11 cellular contexts compared by ENCODE assay signal in genomic region chr18:58578835-58579560, GRCh38. TPM values are rescaled to one million over a fixed set of nuclear protein-coding genes. Genes with fewer than 3 reads are reported as not detected.
DNase-seq lines count a peak whose midpoint lies in the region; ATAC-seq and TF ChIP-seq lines count a peak whose summit lies in the region.
"Had no signal": no experiment of that assay in that cellular context is flagged by ENCODE, and none has a peak within 500 bp of the region (broad histone marks: within the 10 kb centered on the region; RNA-seq: fewer than 3 reads in every experiment).

No MANE protein-coding gene starts in this region.

- no peaks in the 10 kb centered on the region for H3K27me3 Mint-ChIP-seq in chondrocyte (ENCODE audit: low read depth)

- intact Hi-C loops in head of caudate nucleus (cut with DNase I), result no loop called here

- TF ChIP-seq CTCF in AG10803 (conservative IDR thresholded peaks at IDR 0.05; ENCODE audit: low read length) (no peak), chondrocyte (IDR thresholded peaks at IDR 0.05) (no peak), RWPE1 (conservative IDR thresholded peaks at IDR 0.05; ENCODE audit: low read depth) (no peak)

- POLR2A ChIA-PET in RWPE1 (lab: Yijun Ruan, JAX; ENCODE audit: low non-redundant PET), result no interaction called here

- 61 to 65% methylated on average over 7 of the region's 8 CpGs for WGBS in mesodermal cell (ENCODE audit: insufficient coverage in 2 of 2), 2 experiments

- peaks cover 48% of the 10 kb centered on the region for H3K4me1 ChIP-seq in HUES6 (ENCODE audit: control insufficient read depth, insufficient read depth, low read length)
- peaks cover 48% of the 10 kb centered on the region for H3K4me1 ChIP-seq in mesodermal cell (ENCODE audit: control insufficient read depth, insufficient read depth, low read length, poor library complexity, severe bottlenecking)

- ATAC-seq in HG02798 (IDR thresholded peaks at IDR 0.05; ENCODE audit: poor library complexity, unreplicated experiment), result no peak

- CTCF ChIA-PET in RWPE1 (lab: Yijun Ruan, JAX), result no interaction called here

- H3K4me3 Mint-ChIP-seq in chondrocyte (ENCODE audit: unreplicated experiment), result peak overlapping the region; percentile 76

- peaks cover 12% of the 10 kb centered on the region for H3K9me3 ChIP-seq in HUES6 (ENCODE audit: control insufficient read depth, insufficient read depth, low read depth, low read length)
- H3K9me3 ChIP-seq in mesodermal cell (ENCODE audit: control insufficient read depth, low read length), result peaks cover 7% of the 10 kb centered on the region

- no peaks in the 10 kb centered on the region for H3K27me3 ChIP-seq in HUES6 (ENCODE audit: control insufficient read depth, insufficient read depth, low read length)

- H3K4me3 ChIP-seq in AG10803 (ENCODE audit: low read length) (peak overlapping the region; percentile 85), HUES6 (ENCODE audit: low read depth, low read length) (peak overlapping the region; percentile 20; the same call in 1 of the 2 replicates), mesodermal cell (ENCODE audit: extremely low read depth, insufficient read depth, low read length, poor library complexity, severe bottlenecking) (peak overlapping the region; percentile 36)

- DNase-seq in AG10803 (ENCODE audit: low read depth) (peak; percentile 95), chondrocyte (ENCODE audit: low spot score) (no peak), NCI-H446 treated with DMSO at 0.1 percent for 48 hours (lab: John Stamatoyannopoulos, UW) (no peak), head of caudate nucleus (no peak), RWPE1 (ENCODE audit: low spot score) (no peak)
- DNase-seq: activated gamma-delta T cell, KBM-7 had no signal

- no peaks in the 10 kb centered on the region for H3K9me3 Mint-ChIP-seq in chondrocyte (ENCODE audit: low read depth)

- peak overlapping the region; percentile 53 for H3K9ac ChIP-seq in HUES6 (ENCODE audit: low read length)

- no peak overlapping the region for H3K27ac ChIP-seq in HUES6 (ENCODE audit: low read depth, low read length)
- peak overlapping the region; percentile 94 for H3K27ac ChIP-seq in mesodermal cell (ENCODE audit: low read depth, low read length, severe bottlenecking)
- no peak overlapping the region for H3K27ac ChIP-seq in RWPE1

- peak overlapping the region; percentile 99 for H3K27ac Mint-ChIP-seq in chondrocyte (ENCODE audit: unreplicated experiment)

- H3K36me3 Mint-ChIP-seq in chondrocyte (ENCODE audit: low read depth), result peaks cover 1% of the 10 kb centered on the region

- peaks cover 84% of the 10 kb centered on the region for H3K4me1 Mint-ChIP-seq in chondrocyte (ENCODE audit: low read depth)

- H3K36me3 ChIP-seq in HUES6 (ENCODE audit: control insufficient read depth, insufficient read depth, low read length), result peaks cover 4% of the 10 kb centered on the region; the same call in 1 of the 2 replicates
- peaks cover 21% of the 10 kb centered on the region for H3K36me3 ChIP-seq in mesodermal cell (ENCODE audit: control insufficient read depth, insufficient read depth, low read length)

RNA-seq across cellular contexts. Expression of gene ALPK2, which starts 49.9 kb away (rescaled TPM):
- 26.4 to 50.1 TPM (median 46.4 TPM) in 3 replicates for total RNA-seq in chondrocyte
- 25.8 TPM for polyA plus RNA-seq in mesodermal cell (2013, experiment 1 of 2)
- polyA plus RNA-seq in mesodermal cell (2013, experiment 2 of 2), result 28.0 TPM
- total RNA-seq: SK-MEL-5 had no signal

Comparison
In these comparisons a context has a peak if more than half of its experiments do, and no peak if none do; other contexts are left out.
1. H3K4me3 ChIP-seq: peak in every context shown above with its lines; median percentile 85 in AG10803; 36 in mesodermal cell; 20 in HUES6.